ENCODE assay signal across 16 cellular contexts in the genomic region with DNA sequence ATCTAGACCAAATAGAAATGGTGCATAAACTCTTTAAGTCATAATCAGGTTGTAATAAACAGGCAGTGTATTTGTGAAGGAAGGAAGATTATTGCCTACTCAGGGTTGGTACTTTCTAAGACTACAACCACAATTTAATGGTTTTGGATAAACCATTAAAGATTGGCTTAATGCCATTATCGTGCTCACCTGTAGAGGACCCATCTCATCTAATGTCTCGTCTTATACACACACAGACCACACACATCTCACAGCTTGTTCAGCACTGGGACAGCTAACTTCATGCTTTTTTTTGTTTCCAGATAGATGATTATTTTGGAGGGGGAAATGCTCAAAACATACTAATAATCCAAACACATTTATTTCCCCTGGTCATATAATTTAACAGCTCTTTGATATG.
"Had no signal": no experiment of that assay in that cellular context is flagged by ENCODE, and none has a peak within 500 bp of the region (broad histone marks: within the 10 kb centered on the region; RNA-seq: fewer than 3 reads in every experiment).

No MANE protein-coding gene starts in this region.

- H3K27me3 Mint-ChIP-seq: activated CD4-positive, alpha-beta T cell treated with anti-CD3 and anti-CD28 coated beads, Interleukin-2, amount 10 ng/mL, durations not matched to agents 7 days and 5 days; activated naive CD4-positive, alpha-beta T cell treated with anti-CD3 and anti-CD28 coated beads, Interleukin-2, amount 10 ng/mL, durations not matched to agents 7 days and 5 days had no signal

- H3K36me3 Mint-ChIP-seq: activated naive CD4-positive, alpha-beta T cell treated with anti-CD3 and anti-CD28 coated beads, Interleukin-2, amount 10 ng/mL, durations not matched to agents 7 days and 5 days; memory B cell had no signal

- H3K9me3 Mint-ChIP-seq: activated CD4-positive, alpha-beta T cell treated with anti-CD3 and anti-CD28 coated beads, Interleukin-2, amount 10 ng/mL, durations not matched to agents 7 days and 5 days; activated naive CD4-positive, alpha-beta T cell treated with anti-CD3 and anti-CD28 coated beads, Interleukin-2, amount 10 ng/mL, durations not matched to agents 7 days and 5 days; activated T-helper 2 cell treated with anti-CD3 and anti-CD28 coated beads, Interferon-gamma antibody, Interleukin-2, Interleukin-4, amounts not matched to agents 10 μg/mL and 5 μg/mL and 100 μg/mL, durations not matched to agents 14 hours and 24 hours and 36 hours; memory B cell; neural crest cell had no signal

- H3K27ac ChIP-seq: coronary artery, gastroesophageal sphincter, left ventricle myocardium inferior, stomach, uterus had no signal

- DNase-seq: activated CD4-positive, alpha-beta T cell treated with anti-CD3 and anti-CD28 coated beads, Interleukin-2, amount 10 ng/mL, durations not matched to agents 7 days and 5 days; activated CD8-positive, alpha-beta memory T cell treated with anti-CD3 and anti-CD28 coated beads for 24 hours; activated naive CD4-positive, alpha-beta T cell treated with anti-CD3 and anti-CD28 coated beads, Interleukin-2, amount 10 ng/mL, durations not matched to agents 7 days and 5 days; caudate nucleus; effector CD4-positive, alpha-beta T cell; left ventricle myocardium inferior; stimulated activated CD4-positive, alpha-beta T cell treated with anti-CD3 and anti-CD28 coated beads, Interleukin-12 subunit alpha, Interleukin-12 subunit beta, amount 100 ng/mL, for 4 hours; stimulated activated CD4-positive, alpha-beta T cell treated with anti-CD3 and anti-CD28 coated beads, Interleukin-2, amount 100 ng/mL, for 48 hours; stimulated activated CD8-positive, alpha-beta memory T cell treated with anti-CD3 and anti-CD28 coated beads, Interleukin-4, amount 100 ng/mL, for 48 hours; stomach; uterus had no signal

- H3K9me3 ChIP-seq: gastroesophageal sphincter, left ventricle myocardium inferior, stomach, uterus had no signal

- H3K4me1 ChIP-seq: uterus had no signal

- H3K4me3 ChIP-seq: coronary artery, gastroesophageal sphincter, left ventricle myocardium inferior, stomach, uterus had no signal

- H3K27ac Mint-ChIP-seq: activated CD4-positive, alpha-beta T cell treated with anti-CD3 and anti-CD28 coated beads, Interleukin-2, amount 10 ng/mL, durations not matched to agents 7 days and 5 days; activated naive CD4-positive, alpha-beta T cell treated with anti-CD3 and anti-CD28 coated beads, Interleukin-2, amount 10 ng/mL, durations not matched to agents 7 days and 5 days; activated T-helper 2 cell treated with anti-CD3 and anti-CD28 coated beads, Interferon-gamma antibody, Interleukin-2, Interleukin-4, amounts not matched to agents 10 μg/mL and 5 μg/mL and 100 μg/mL, durations not matched to agents 14 hours and 24 hours and 36 hours; memory B cell had no signal

- ATAC-seq: gastroesophageal sphincter had no signal

- H3K36me3 ChIP-seq: gastroesophageal sphincter, left ventricle myocardium inferior, stomach, uterus had no signal

- H3K27me3 ChIP-seq: gastroesophageal sphincter, stomach, uterus had no signal

- H3K4me1 Mint-ChIP-seq: activated CD4-positive, alpha-beta T cell treated with anti-CD3 and anti-CD28 coated beads, Interleukin-2, amount 10 ng/mL, durations not matched to agents 7 days and 5 days; activated naive CD4-positive, alpha-beta T cell treated with anti-CD3 and anti-CD28 coated beads, Interleukin-2, amount 10 ng/mL, durations not matched to agents 7 days and 5 days; memory B cell had no signal

- H3K4me3 Mint-ChIP-seq: activated CD4-positive, alpha-beta T cell treated with anti-CD3 and anti-CD28 coated beads, Interleukin-2, amount 10 ng/mL, durations not matched to agents 7 days and 5 days; activated naive CD4-positive, alpha-beta T cell treated with anti-CD3 and anti-CD28 coated beads, Interleukin-2, amount 10 ng/mL, durations not matched to agents 7 days and 5 days; memory B cell; neural crest cell had no signal
